Comparison of ENCODE assay signal across 8 cellular contexts in the genomic region with DNA sequence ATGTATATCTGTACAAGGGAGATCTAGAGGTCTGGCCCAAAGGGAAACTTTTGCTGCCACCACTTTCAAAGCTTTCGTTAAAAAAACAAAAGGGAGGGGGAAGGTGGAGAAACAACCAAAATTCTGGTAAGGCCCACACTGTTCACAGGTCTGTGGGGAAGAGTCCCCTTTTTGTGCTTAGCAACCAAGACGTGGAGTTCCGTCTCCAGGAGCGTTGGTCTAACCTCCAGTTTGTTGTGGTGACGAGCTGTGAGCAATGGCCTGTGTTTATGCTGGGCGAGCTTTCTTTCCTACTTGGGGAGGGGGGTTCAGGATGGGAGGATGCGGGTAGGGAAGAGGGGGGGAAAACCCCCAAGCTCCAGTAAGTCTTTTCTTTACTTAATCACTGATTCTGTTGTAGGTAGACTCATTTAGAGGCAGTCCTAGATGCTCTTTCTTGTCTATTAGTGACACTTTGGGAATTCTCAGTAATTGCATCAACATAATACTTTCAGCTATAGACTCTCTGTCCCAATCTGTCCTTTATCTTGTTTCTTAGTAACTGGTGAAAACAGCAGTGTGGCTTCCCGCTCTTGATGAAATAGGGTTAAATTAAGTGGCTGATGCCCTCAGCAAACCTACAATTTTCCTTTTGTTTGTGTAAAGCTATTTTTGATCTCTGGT.
DNase-seq lines count a peak whose midpoint lies in the region; ATAC-seq lines count a peak whose summit lies in the region.

No MANE protein-coding gene starts in this region.

- H3K27me3 ChIP-seq in adipocyte (replicated peaks; ENCODE audit: control insufficient read depth, insufficient read depth, low read length) (no peaks in the 10 kb centered on the region), iPS-20b (ENCODE audit: insufficient read depth, low read length) (peaks cover 4% of the 10 kb centered on the region; the same call in 1 of the 2 replicates)

- H3K9me3 ChIP-seq in adipocyte (ENCODE audit: control insufficient read depth, low read length): no peaks in the 10 kb centered on the region
- no peaks in the 10 kb centered on the region for H3K9me3 ChIP-seq in iPS-20b (ENCODE audit: insufficient read depth, low read depth, low read length)

- DNase-seq in ACHN (peak; percentile 45), SKM-1 treated with dmso at 0.1 percent for 144 hours (lab: John Stamatoyannopoulos, UW; ENCODE audit: unreplicated experiment) (peak; percentile 76), adipocyte (ENCODE audit: low read depth) (peak; percentile 71), NCI-H2081 treated with DMSO at 0.1 percent for 48 hours (lab: John Stamatoyannopoulos, UW) (no peak)
- peak; percentile 10 to 34 for DNase-seq in stimulated activated CD4-positive, alpha-beta T cell treated with anti-CD3 and anti-CD28 coated beads, Interleukin-1b, Interleukin-23, amount 100 ng/mL, for 1 hour (ENCODE audit: low read depth in 2 of 2)

- H3K36me3 ChIP-seq in adipocyte (ENCODE audit: control insufficient read depth, insufficient read depth, low read length, severe bottlenecking): no peaks in the 10 kb centered on the region
- H3K36me3 ChIP-seq in iPS-20b (ENCODE audit: insufficient read depth, low read depth, low read length): no peaks in the 10 kb centered on the region

- ATAC-seq in GM18909 (IDR thresholded peaks at IDR 0.05; ENCODE audit: poor library complexity, unreplicated experiment) (peak; percentile 33), HG03196 (IDR thresholded peaks at IDR 0.05; ENCODE audit: unreplicated experiment) (peak; percentile 27)

- peak overlapping the region; percentile 93 for H3K9ac ChIP-seq in adipocyte (ENCODE audit: low read length)
- peak overlapping the region; percentile 77; the same call in 1 of the 2 replicates for H3K9ac ChIP-seq in iPS-20b (ENCODE audit: low read depth, low read length)

- in situ Hi-C loops in ACHN (cut with HindIII; ENCODE audit: low pct_ligation_motif_present, low pct_unique_long_range_greater_than_20kb, low sequenced_read_pairs): no loop called here

- no peak overlapping the region for H3K27ac ChIP-seq in iPS-20b (ENCODE audit: low read length)

- H3K4me1 ChIP-seq in adipocyte (ENCODE audit: control insufficient read depth, insufficient read depth, low read length) (peaks cover 28% of the 10 kb centered on the region), iPS-20b (ENCODE audit: insufficient read depth, low read length) (peaks cover 9% of the 10 kb centered on the region; the same call in 1 of the 2 replicates)

- H3K4me3 ChIP-seq in adipocyte (ENCODE audit: low read length) (peak overlapping the region; percentile 93), iPS-20b (ENCODE audit: low read length) (peak overlapping the region; percentile 92)
